14 cellular contexts compared by ENCODE assay signal in the genomic region with DNA sequence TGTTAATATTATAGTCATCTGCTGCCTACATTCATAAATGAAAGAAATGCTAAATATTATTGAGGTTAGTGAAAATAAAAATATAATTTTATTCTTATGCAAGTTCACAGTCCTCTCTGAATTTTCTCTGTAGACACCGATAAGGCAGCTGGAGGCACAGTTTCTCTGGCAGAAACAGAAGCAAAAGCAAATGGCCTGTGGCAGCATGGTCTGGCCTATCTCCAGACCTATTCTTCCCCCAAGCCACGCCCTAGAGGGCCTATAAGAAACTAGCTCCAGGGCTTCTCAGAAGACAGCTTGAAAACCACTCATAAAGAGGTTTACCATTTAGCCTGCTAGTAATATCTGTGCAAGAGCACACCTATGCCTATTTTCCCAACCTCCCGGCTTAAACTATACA.
"Had no signal": no experiment of that assay in that cellular context is flagged by ENCODE, and none has a peak within 500 bp of the region (broad histone marks: within the 10 kb centered on the region; RNA-seq: fewer than 3 reads in every experiment).

No MANE protein-coding gene starts in this region.

- H3K4me3 ChIP-seq: gastrocnemius medialis, spleen had no signal

- H3K9me3 ChIP-seq: gastrocnemius medialis, spleen had no signal

- H3K36me3 ChIP-seq: brain microvascular endothelial cell, gastrocnemius medialis had no signal

- H3K27ac ChIP-seq: brain microvascular endothelial cell, gastrocnemius medialis had no signal

- DNase-seq: activated CD4-positive, alpha-beta memory T cell treated with anti-CD3 and anti-CD28 coated beads for 36 hours; activated CD4-positive, alpha-beta T cell treated with anti-CD3 and anti-CD28 coated beads for 1 hour; activated effector memory CD4-positive, alpha-beta T cell treated with anti-CD3 and anti-CD28 coated beads, Interleukin-2, amount 50 U/mL, for 16 hours; activated T-cell treated with anti-CD3 and anti-CD28 coated beads, Interleukin-2, amount 50 U/mL, for 4 hours; brain microvascular endothelial cell; effector memory CD4-positive, alpha-beta T cell; gastrocnemius medialis; left ventricle myocardium superior; mesendoderm; spleen; stimulated activated CD4-positive, alpha-beta T cell treated with anti-CD3 and anti-CD28 coated beads, Interleukin-1b, Interleukin-23, amount 100 ng/mL, for 48 hours; stimulated activated naive B cell treated with anti-CD40 and anti-IgM and Interleukin-4, amounts not matched to agents 10 μg/mL and 1 μg/mL and 100 μg/mL, for 72 hours; substantia nigra had no signal

- H3K27me3 ChIP-seq: brain microvascular endothelial cell, gastrocnemius medialis, spleen had no signal

- ATAC-seq: activated T-cell treated with anti-CD3 and anti-CD28 coated beads, Interleukin-2, amount 50 U/mL, for 4 hours; gastrocnemius medialis; left ventricle myocardium superior; sciatic nerve; stimulated activated naive B cell treated with anti-CD40 and anti-IgM and Interleukin-4, amounts not matched to agents 10 μg/mL and 1 μg/mL and 100 μg/mL, for 72 hours had no signal
